27 cellular contexts compared by ENCODE assay signal in genomic region chr1:90336552-90337324, GRCh38.
"Had no signal": no experiment of that assay in that cellular context is flagged by ENCODE, and none has a peak within 500 bp of the region (broad histone marks: within the 10 kb centered on the region; RNA-seq: fewer than 3 reads in every experiment).

No MANE protein-coding gene starts in this region.

- FAIRE-seq: kidney, urothelium cell line had no signal

- H3K4me3 ChIP-seq: esophagus squamous epithelium, gastroesophageal sphincter, left ventricle myocardium inferior, lower lobe of right lung, psoas muscle, right lobe of liver, suprapubic skin, thyroid gland had no signal

- H3K4me1 ChIP-seq: esophagus squamous epithelium, gastroesophageal sphincter, left ventricle myocardium inferior, lower lobe of right lung, parathyroid adenoma, psoas muscle, right lobe of liver, suprapubic skin, thyroid gland had no signal

- H3K27ac Mint-ChIP-seq: immature natural killer cell; memory B cell; nephron; stimulated activated effector memory CD8-positive, alpha-beta T cell treated with anti-CD3 and anti-CD28 coated beads, Interleukin-12 subunit alpha, Interleukin-12 subunit beta, amount 100 ng/mL, for 72 hours; type B pancreatic cell had no signal

- H3K9me3 Mint-ChIP-seq: stimulated activated effector memory CD8-positive, alpha-beta T cell treated with anti-CD3 and anti-CD28 coated beads, Interleukin-12 subunit alpha, Interleukin-12 subunit beta, amount 100 ng/mL, for 72 hours; type B pancreatic cell had no signal

- H2AFZ ChIP-seq: parathyroid adenoma had no signal

- H3K9ac ChIP-seq: parathyroid adenoma had no signal

- H3K36me3 ChIP-seq: esophagus squamous epithelium, gastroesophageal sphincter, left ventricle myocardium inferior, lower lobe of right lung, right lobe of liver, suprapubic skin, thyroid gland had no signal

- H3K9me3 ChIP-seq: esophagus squamous epithelium, gastroesophageal sphincter, left ventricle myocardium inferior, lower lobe of right lung, psoas muscle, right lobe of liver, suprapubic skin, thyroid gland had no signal

- H3K4me1 Mint-ChIP-seq: memory B cell; stimulated activated effector memory CD8-positive, alpha-beta T cell treated with anti-CD3 and anti-CD28 coated beads, Interleukin-12 subunit alpha, Interleukin-12 subunit beta, amount 100 ng/mL, for 72 hours had no signal

- DNase-seq: cortex of kidney; effector memory CD4-positive, alpha-beta T cell; esophagus squamous epithelium; foreskin fibroblast; glutamatergic neuron; immature natural killer cell; kidney; left cardiac atrium; left ventricle myocardium inferior; lower lobe of right lung; midbrain; psoas muscle; retina; right lobe of liver; stimulated activated CD4-positive, alpha-beta T cell treated with anti-CD3 and anti-CD28 coated beads, Interleukin-4, amount 100 ng/mL, for 1 hour; stimulated activated CD8-positive, alpha-beta memory T cell treated with anti-CD3 and anti-CD28 coated beads, Interleukin-4, amount 100 ng/mL, for 48 hours; stimulated activated naive CD8-positive, alpha-beta T cell treated with anti-CD3 and anti-CD28 coated beads, Interleukin-15, Interleukin-2, amounts not matched to agents 100 U/mL and 50 U/mL, for 24 hours; thyroid gland had no signal

- H3K4me3 Mint-ChIP-seq: immature natural killer cell; memory B cell; nephron; stimulated activated effector memory CD8-positive, alpha-beta T cell treated with anti-CD3 and anti-CD28 coated beads, Interleukin-12 subunit alpha, Interleukin-12 subunit beta, amount 100 ng/mL, for 72 hours; type B pancreatic cell had no signal

- H3K27me3 ChIP-seq: esophagus squamous epithelium, gastroesophageal sphincter, right lobe of liver, suprapubic skin, thyroid gland had no signal

- ATAC-seq: gastroesophageal sphincter; left cardiac atrium; lower lobe of right lung; psoas muscle; right lobe of liver; stimulated activated effector memory CD8-positive, alpha-beta T cell treated with anti-CD3 and anti-CD28 coated beads, Interleukin-12 subunit alpha, Interleukin-12 subunit beta, amount 100 ng/mL, for 72 hours; stimulated activated naive CD8-positive, alpha-beta T cell treated with anti-CD3 and anti-CD28 coated beads, Interleukin-15, Interleukin-2, amounts not matched to agents 100 U/mL and 50 U/mL, for 24 hours had no signal

- H3K79me2 ChIP-seq: parathyroid adenoma had no signal

- H3K27ac ChIP-seq: epithelial cell of prostate, esophagus squamous epithelium, gastroesophageal sphincter, left ventricle myocardium inferior, lower lobe of right lung, parathyroid adenoma, psoas muscle, right lobe of liver, suprapubic skin, thyroid gland had no signal

- H3K36me3 Mint-ChIP-seq: immature natural killer cell; memory B cell; stimulated activated effector memory CD8-positive, alpha-beta T cell treated with anti-CD3 and anti-CD28 coated beads, Interleukin-12 subunit alpha, Interleukin-12 subunit beta, amount 100 ng/mL, for 72 hours; type B pancreatic cell had no signal
